ENCODE assay signal across 8 cellular contexts in genomic region chr15:24427055-24427400, GRCh38.
A peak's percentile ranks its signal among the peaks of the same experiment; 100 is the strongest.
DNase-seq lines count a peak whose midpoint lies in the region; ATAC-seq, FAIRE-seq and TF ChIP-seq lines count a peak whose summit lies in the region.
"Not testable (repeated sequence)": the region's sequence is repeated elsewhere in the genome, so short reads cannot be mapped to it uniquely, and the experiment has no call there.

No MANE protein-coding gene starts in this region.

- whole genome bisulfite sequencing in body of pancreas, 2 donors: 1 to 21% methylated on average over 19 of the region's 26 CpGs
- 21 to 23% methylated on average over 19 to 24 of the region's 26 CpGs for WGBS in pancreas, 2 donors
- 0 to 23% methylated on average over 14 to 19 of the region's 26 CpGs for whole genome bisulfite sequencing in thyroid gland, 2 donors

- H3K36me3 ChIP-seq in GM23338 (ENCODE audit: insufficient read depth); body of pancreas (replicated peaks in 1 of 2; ENCODE audit: insufficient read depth in 1 of 2, low read depth in 2 of 2); iPS-18a (ENCODE audit: control insufficient read depth, low read depth, low read length); pancreas; thyroid gland: not testable (repeated sequence)

- not testable (repeated sequence) for H3K9ac ChIP-seq in iPS-18a (ENCODE audit: low read length)

- H3K27ac Mint-ChIP-seq in GM23338: not testable (repeated sequence)

- not testable (repeated sequence) for H3K9me3 ChIP-seq in body of pancreas; iPS-18a (ENCODE audit: control insufficient read depth, low read depth, low read length); pancreas; thyroid gland

- H3K9me2 ChIP-seq in GM23338 (ENCODE audit: insufficient read depth): not testable (repeated sequence)

- not testable (repeated sequence) for H3K79me2 ChIP-seq in GM23338 (replicated peaks; ENCODE audit: insufficient read depth)

- H3K27me3 Mint-ChIP-seq in GM23338 (ENCODE audit: insufficient read depth, low read depth, poor library complexity): not testable (repeated sequence)

- H3K4me1 Mint-ChIP-seq in GM23338: not testable (repeated sequence)

- H3K4me3 Mint-ChIP-seq in GM23338: peak overlapping the region; percentile 66

- H3K4me2 ChIP-seq in GM23338: peak overlapping the region; percentile 77

- not testable (repeated sequence) for H3K36me3 Mint-ChIP-seq in GM23338 (ENCODE audit: low read depth)

- H3K27me3 ChIP-seq in GM23338 (ENCODE audit: insufficient read depth); body of pancreas; iPS-18a (ENCODE audit: control insufficient read depth, insufficient read depth, low read length); pancreas; thyroid gland: not testable (repeated sequence)

- DNase-seq in GM23338 (ENCODE audit: low spot score) (peak; percentile 53), NCI-H69 (lab: John Stamatoyannopoulos, UW) (peak; percentile 64), body of pancreas (peak in 1 of 4 donors; percentile 7), head of caudate nucleus (peak in 27 of 42 donors; percentile 2 to 47 (median 16)), left kidney (ENCODE audit: low read depth, low spot score) (peak; percentile 23), pancreas (peak in 1 of 6 donors; percentile 10), thyroid gland (peak; percentile 8 to 11)

- not testable (repeated sequence) for H3K27ac ChIP-seq in GM23338 (ENCODE audit: low read depth); body of pancreas; iPS-18a (ENCODE audit: low read length); pancreas; thyroid gland

- H3F3A ChIP-seq in GM23338 (replicated peaks; ENCODE audit: low read depth): not testable (repeated sequence)

- TF ChIP-seq CTCF in GM23338 (conservative IDR thresholded peaks at IDR 0.05; ENCODE audit: low read depth in 2 of 2); body of pancreas (IDR thresholded peaks at IDR 0.05); pancreas (IDR thresholded peaks at IDR 0.05); thyroid gland (IDR thresholded peaks at IDR 0.05): not testable (repeated sequence)

- FAIRE-seq in pancreas (lab: Jason Lieb, UNC): not testable (repeated sequence)

- H3K4me3 ChIP-seq in GM23338: peak overlapping the region; percentile 55
- not testable (repeated sequence) for H3K4me3 ChIP-seq in body of pancreas; thyroid gland (replicated peaks in 1 of 3)
- H3K4me3 ChIP-seq in iPS-18a (ENCODE audit: low read length): peak overlapping the region; percentile 24
- H3K4me3 ChIP-seq in pancreas: peak overlapping the region in 1 of 4 donors; percentile 4

- H3K4me1 ChIP-seq in GM23338 (ENCODE audit: insufficient read depth); body of pancreas; iPS-18a (ENCODE audit: control insufficient read depth, low read depth, low read length); pancreas; thyroid gland: not testable (repeated sequence)

- not testable (repeated sequence) for TF ChIP-seq POLR2A in body of pancreas (IDR thresholded peaks at IDR 0.05)
- peak in 1 of 2 donors; percentile 26 for TF ChIP-seq POLR2A in thyroid gland (IDR thresholded peaks at IDR 0.05)

- intact Hi-C loops in body of pancreas (cut with DNase I); head of caudate nucleus (cut with DNase I); pancreas (cut with DNase I); thyroid gland (cut with DNase I): not testable (repeated sequence)

- not testable (repeated sequence) for H4K20me1 ChIP-seq in GM23338 (replicated peaks; ENCODE audit: insufficient read depth)

- peaks cover 51% of the 10 kb centered on the region for H3K9me3 Mint-ChIP-seq in GM23338

- ATAC-seq in GM23338: peak; percentile 96
- ATAC-seq in body of pancreas: peak; percentile 33
- peak in 3 of 4 donors; percentile 66 to 79 (median 71) for ATAC-seq in pancreas

- H2AFZ ChIP-seq in GM23338: not testable (repeated sequence)

Comparison
In these comparisons a context has a peak if more than half of its experiments do, and no peak if none do; other contexts are left out.
1. ATAC-seq: peak in every context shown above with its lines; median percentile 96 in GM23338; 71 in pancreas; 33 in body of pancreas.